Comparison of ENCODE assay signal across 1 cellular context in the genomic region with DNA sequence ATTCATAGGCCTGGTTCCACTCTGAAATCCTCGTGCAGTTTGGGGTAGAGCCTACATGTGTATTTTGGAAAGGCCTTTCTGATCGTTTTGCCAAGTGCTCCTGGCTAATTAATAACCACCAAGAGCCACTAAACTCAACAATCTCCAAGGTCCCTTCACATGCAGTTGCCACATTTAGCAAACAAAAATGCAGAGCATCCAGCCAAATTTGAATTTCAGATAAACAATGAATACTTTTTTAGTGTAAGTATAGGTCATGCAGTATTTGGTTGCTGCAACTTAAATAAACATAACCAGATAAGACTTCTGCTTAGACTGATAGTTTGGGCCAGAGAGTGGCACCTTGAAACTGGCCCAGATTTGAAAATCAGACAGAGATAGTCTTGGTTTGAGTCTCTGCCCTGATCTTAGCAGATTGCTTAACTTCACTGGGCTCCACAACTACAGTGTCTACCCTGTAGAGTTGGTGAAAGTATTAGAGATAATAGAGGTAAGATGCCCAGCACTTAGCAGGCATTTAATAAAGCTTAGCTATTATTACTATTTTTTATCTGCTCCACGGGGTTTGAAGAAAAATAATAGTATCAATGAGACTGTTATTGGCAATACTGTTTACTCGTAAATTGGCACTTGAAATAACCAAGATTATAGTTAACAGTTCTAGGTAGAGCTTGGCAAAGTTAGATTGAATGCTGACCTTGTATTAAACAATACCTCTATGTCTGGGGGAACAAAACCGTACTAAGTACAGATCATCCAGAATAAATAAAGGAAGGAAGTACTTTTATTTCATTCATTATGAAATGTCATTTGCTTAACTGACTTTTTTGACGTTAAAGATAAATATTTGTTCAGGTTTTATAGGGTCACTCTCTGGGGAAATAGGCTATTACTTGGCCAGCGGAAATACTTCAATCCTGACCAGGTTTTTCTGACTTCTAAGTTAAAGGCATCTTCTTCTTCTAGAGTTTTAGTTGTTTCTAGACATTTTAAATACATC.
TF ChIP-seq lines count a peak whose summit lies in the region.

No MANE protein-coding gene starts in this region.

TF ChIP-seq in HepG2, 621 proteins besides CTCF, POLR2A, EP300 and RAD21 (continued from another document and continues in another):
- TF ChIP-seq, protein P1, sequence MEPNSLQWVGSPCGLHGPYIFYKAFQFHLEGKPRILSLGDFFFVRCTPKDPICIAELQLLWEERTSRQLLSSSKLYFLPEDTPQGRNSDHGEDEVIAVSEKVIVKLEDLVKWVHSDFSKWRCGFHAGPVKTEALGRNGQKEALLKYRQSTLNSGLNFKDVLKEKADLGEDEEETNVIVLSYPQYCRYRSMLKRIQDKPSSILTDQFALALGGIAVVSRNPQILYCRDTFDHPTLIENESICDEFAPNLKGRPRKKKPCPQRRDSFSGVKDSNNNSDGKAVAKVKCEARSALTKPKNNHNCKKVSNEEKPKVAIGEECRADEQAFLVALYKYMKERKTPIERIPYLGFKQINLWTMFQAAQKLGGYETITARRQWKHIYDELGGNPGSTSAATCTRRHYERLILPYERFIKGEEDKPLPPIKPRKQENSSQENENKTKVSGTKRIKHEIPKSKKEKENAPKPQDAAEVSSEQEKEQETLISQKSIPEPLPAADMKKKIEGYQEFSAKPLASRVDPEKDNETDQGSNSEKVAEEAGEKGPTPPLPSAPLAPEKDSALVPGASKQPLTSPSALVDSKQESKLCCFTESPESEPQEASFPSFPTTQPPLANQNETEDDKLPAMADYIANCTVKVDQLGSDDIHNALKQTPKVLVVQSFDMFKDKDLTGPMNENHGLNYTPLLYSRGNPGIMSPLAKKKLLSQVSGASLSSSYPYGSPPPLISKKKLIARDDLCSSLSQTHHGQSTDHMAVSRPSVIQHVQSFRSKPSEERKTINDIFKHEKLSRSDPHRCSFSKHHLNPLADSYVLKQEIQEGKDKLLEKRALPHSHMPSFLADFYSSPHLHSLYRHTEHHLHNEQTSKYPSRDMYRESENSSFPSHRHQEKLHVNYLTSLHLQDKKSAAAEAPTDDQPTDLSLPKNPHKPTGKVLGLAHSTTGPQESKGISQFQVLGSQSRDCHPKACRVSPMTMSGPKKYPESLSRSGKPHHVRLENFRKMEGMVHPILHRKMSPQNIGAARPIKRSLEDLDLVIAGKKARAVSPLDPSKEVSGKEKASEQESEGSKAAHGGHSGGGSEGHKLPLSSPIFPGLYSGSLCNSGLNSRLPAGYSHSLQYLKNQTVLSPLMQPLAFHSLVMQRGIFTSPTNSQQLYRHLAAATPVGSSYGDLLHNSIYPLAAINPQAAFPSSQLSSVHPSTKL (CRISPR knock-in tag; IDR thresholded peaks at IDR 0.05) = peak; percentile 55; the same call in 1 of the 2 replicates
- TF ChIP-seq SOX6 (IDR thresholded peaks at IDR 0.05) = no peak
- peak; percentile 67; the same call in 1 of the 2 replicates for TF ChIP-seq SOX6 (CRISPR knock-in tag; IDR thresholded peaks at IDR 0.05)
- no peak for TF ChIP-seq FOXP1 (IDR thresholded peaks at IDR 0.05)
- TF ChIP-seq FOXP1 (CRISPR knock-in tag; IDR thresholded peaks at IDR 0.05) = peak; percentile 74
- TF ChIP-seq, protein P2, sequence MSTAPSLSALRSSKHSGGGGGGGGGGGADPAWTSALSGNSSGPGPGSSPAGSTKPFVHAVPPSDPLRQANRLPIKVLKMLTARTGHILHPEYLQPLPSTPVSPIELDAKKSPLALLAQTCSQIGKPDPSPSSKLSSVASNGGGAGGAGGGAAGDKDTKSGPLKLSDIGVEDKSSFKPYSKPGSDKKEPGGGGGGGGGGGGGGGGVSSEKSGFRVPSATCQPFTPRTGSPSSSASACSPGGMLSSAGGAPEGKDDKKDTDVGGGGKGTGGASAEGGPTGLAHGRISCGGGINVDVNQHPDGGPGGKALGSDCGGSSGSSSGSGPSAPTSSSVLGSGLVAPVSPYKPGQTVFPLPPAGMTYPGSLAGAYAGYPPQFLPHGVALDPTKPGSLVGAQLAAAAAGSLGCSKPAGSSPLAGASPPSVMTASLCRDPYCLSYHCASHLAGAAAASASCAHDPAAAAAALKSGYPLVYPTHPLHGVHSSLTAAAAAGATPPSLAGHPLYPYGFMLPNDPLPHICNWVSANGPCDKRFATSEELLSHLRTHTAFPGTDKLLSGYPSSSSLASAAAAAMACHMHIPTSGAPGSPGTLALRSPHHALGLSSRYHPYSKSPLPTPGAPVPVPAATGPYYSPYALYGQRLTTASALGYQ (CRISPR knock-in tag; IDR thresholded peaks at IDR 0.05) = peak; percentile 49; the same call in 1 of the 2 replicates
- TF ChIP-seq RARA (CRISPR knock-in tag; IDR thresholded peaks at IDR 0.05) = peak; percentile 46; the same call in 1 of the 2 replicates
- no peak for TF ChIP-seq RFX1 (IDR thresholded peaks at IDR 0.05)
- TF ChIP-seq ELF1 (CRISPR knock-in tag; IDR thresholded peaks at IDR 0.05) = no peak
- TF ChIP-seq, protein P3, sequence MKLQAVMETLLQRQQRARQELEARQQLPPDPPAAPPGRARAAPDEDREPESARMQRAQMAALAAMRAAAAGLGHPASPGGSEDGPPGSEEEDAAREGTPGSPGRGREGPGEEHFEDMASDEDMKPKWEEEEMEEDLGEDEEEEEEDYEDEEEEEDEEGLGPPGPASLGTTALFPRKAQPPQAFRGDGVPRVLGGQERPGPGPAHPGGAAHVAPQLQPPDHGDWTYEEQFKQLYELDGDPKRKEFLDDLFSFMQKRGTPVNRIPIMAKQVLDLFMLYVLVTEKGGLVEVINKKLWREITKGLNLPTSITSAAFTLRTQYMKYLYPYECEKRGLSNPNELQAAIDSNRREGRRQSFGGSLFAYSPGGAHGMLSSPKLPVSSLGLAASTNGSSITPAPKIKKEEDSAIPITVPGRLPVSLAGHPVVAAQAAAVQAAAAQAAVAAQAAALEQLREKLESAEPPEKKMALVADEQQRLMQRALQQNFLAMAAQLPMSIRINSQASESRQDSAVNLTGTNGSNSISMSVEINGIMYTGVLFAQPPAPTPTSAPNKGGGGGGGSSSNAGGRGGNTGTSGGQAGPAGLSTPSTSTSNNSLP (IDR thresholded peaks at IDR 0.05; ENCODE audit: low read depth, low read length) = 0 out of 2 replicates have a peak, but pooled peaks have one; percentile 16
- TF ChIP-seq HDAC2 (CRISPR knock-in tag; IDR thresholded peaks at IDR 0.05) = peak; percentile 63; the same call in 1 of the 2 replicates
- TF ChIP-seq, protein P4, sequence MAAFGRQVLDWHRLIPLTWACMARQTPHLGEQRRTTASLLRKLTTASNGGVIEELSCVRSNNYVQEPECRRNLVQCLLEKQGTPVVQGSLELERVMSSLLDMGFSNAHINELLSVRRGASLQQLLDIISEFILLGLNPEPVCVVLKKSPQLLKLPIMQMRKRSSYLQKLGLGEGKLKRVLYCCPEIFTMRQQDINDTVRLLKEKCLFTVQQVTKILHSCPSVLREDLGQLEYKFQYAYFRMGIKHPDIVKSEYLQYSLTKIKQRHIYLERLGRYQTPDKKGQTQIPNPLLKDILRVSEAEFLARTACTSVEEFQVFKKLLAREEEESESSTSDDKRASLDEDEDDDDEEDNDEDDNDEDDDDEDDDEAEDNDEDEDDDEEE (CRISPR knock-in tag; IDR thresholded peaks at IDR 0.05) = no peak
- no peak for TF ChIP-seq POLR2AphosphoS5 (IDR thresholded peaks at IDR 0.05; ENCODE audit: low read depth, low read length)
- TF ChIP-seq ZNF737 (CRISPR knock-in tag; IDR thresholded peaks at IDR 0.05; ENCODE audit: borderline replicate concordance) = no peak
- TF ChIP-seq, protein P5, sequence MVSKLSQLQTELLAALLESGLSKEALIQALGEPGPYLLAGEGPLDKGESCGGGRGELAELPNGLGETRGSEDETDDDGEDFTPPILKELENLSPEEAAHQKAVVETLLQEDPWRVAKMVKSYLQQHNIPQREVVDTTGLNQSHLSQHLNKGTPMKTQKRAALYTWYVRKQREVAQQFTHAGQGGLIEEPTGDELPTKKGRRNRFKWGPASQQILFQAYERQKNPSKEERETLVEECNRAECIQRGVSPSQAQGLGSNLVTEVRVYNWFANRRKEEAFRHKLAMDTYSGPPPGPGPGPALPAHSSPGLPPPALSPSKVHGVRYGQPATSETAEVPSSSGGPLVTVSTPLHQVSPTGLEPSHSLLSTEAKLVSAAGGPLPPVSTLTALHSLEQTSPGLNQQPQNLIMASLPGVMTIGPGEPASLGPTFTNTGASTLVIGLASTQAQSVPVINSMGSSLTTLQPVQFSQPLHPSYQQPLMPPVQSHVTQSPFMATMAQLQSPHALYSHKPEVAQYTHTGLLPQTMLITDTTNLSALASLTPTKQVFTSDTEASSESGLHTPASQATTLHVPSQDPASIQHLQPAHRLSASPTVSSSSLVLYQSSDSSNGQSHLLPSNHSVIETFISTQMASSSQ (IDR thresholded peaks at IDR 0.05; ENCODE audit: low read depth) = peak; percentile 83
- TF ChIP-seq, protein P5 (CRISPR knock-in tag; IDR thresholded peaks at IDR 0.05; ENCODE audit: borderline replicate concordance) = peak; percentile 88
- no peak for TF ChIP-seq NONO (IDR thresholded peaks at IDR 0.05)
- 0 out of 2 replicates have a peak, but pooled peaks have one; percentile 21 for TF ChIP-seq NONO (CRISPR knock-in tag; conservative IDR thresholded peaks at IDR 0.05)
- peak; percentile 40; the same call in 1 of the 2 replicates for TF ChIP-seq MIXL1 (CRISPR knock-in tag; IDR thresholded peaks at IDR 0.05)
- TF ChIP-seq ZNF768 (CRISPR knock-in tag; IDR thresholded peaks at IDR 0.05) = no peak
- no peak for TF ChIP-seq ZBTB3 (CRISPR knock-in tag; IDR thresholded peaks at IDR 0.05; ENCODE audit: borderline replicate concordance, low read depth)
- no peak for TF ChIP-seq STAT5B (CRISPR knock-in tag; IDR thresholded peaks at IDR 0.05)
- peak; percentile 29; the same call in 1 of the 2 replicates for TF ChIP-seq NR2C2 (CRISPR knock-in tag; IDR thresholded peaks at IDR 0.05; ENCODE audit: borderline replicate concordance)
- TF ChIP-seq, protein P6, sequence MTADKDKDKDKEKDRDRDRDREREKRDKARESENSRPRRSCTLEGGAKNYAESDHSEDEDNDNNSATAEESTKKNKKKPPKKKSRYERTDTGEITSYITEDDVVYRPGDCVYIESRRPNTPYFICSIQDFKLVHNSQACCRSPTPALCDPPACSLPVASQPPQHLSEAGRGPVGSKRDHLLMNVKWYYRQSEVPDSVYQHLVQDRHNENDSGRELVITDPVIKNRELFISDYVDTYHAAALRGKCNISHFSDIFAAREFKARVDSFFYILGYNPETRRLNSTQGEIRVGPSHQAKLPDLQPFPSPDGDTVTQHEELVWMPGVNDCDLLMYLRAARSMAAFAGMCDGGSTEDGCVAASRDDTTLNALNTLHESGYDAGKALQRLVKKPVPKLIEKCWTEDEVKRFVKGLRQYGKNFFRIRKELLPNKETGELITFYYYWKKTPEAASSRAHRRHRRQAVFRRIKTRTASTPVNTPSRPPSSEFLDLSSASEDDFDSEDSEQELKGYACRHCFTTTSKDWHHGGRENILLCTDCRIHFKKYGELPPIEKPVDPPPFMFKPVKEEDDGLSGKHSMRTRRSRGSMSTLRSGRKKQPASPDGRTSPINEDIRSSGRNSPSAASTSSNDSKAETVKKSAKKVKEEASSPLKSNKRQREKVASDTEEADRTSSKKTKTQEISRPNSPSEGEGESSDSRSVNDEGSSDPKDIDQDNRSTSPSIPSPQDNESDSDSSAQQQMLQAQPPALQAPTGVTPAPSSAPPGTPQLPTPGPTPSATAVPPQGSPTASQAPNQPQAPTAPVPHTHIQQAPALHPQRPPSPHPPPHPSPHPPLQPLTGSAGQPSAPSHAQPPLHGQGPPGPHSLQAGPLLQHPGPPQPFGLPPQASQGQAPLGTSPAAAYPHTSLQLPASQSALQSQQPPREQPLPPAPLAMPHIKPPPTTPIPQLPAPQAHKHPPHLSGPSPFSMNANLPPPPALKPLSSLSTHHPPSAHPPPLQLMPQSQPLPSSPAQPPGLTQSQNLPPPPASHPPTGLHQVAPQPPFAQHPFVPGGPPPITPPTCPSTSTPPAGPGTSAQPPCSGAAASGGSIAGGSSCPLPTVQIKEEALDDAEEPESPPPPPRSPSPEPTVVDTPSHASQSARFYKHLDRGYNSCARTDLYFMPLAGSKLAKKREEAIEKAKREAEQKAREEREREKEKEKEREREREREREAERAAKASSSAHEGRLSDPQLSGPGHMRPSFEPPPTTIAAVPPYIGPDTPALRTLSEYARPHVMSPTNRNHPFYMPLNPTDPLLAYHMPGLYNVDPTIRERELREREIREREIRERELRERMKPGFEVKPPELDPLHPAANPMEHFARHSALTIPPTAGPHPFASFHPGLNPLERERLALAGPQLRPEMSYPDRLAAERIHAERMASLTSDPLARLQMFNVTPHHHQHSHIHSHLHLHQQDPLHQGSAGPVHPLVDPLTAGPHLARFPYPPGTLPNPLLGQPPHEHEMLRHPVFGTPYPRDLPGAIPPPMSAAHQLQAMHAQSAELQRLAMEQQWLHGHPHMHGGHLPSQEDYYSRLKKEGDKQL (CRISPR knock-in tag; IDR thresholded peaks at IDR 0.05; ENCODE audit: low read depth) = peak; percentile 78
- no peak for TF ChIP-seq HMGA1 (CRISPR knock-in tag; conservative IDR thresholded peaks at IDR 0.05)
- TF ChIP-seq, protein P7, sequence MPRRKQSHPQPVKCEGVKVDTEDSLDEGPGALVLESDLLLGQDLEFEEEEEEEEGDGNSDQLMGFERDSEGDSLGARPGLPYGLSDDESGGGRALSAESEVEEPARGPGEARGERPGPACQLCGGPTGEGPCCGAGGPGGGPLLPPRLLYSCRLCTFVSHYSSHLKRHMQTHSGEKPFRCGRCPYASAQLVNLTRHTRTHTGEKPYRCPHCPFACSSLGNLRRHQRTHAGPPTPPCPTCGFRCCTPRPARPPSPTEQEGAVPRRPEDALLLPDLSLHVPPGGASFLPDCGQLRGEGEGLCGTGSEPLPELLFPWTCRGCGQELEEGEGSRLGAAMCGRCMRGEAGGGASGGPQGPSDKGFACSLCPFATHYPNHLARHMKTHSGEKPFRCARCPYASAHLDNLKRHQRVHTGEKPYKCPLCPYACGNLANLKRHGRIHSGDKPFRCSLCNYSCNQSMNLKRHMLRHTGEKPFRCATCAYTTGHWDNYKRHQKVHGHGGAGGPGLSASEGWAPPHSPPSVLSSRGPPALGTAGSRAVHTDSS (CRISPR knock-in tag; conservative IDR thresholded peaks at IDR 0.05) = no peak
- no peak for TF ChIP-seq PAF1 (CRISPR knock-in tag; IDR thresholded peaks at IDR 0.05)
- TF ChIP-seq ZNF530 (CRISPR knock-in tag; IDR thresholded peaks at IDR 0.05; ENCODE audit: low read depth) = no peak
- TF ChIP-seq TBX3 (IDR thresholded peaks at IDR 0.05; ENCODE audit: borderline replicate concordance) = peak; percentile 36; the same call in 1 of the 2 replicates
- no peak for TF ChIP-seq RFX5 (IDR thresholded peaks at IDR 0.05; ENCODE audit: low read depth, low read length)
- TF ChIP-seq FOXJ3 (CRISPR knock-in tag; IDR thresholded peaks at IDR 0.05; ENCODE audit: borderline replicate concordance) = 0 out of 2 replicates have a peak, but pooled peaks have one; percentile 44
- TF ChIP-seq IKZF1 (IDR thresholded peaks at IDR 0.05) = no peak
- TF ChIP-seq MED13 (CRISPR knock-in tag; IDR thresholded peaks at IDR 0.05) = no peak
- no peak for TF ChIP-seq ZNF709 (CRISPR knock-in tag; IDR thresholded peaks at IDR 0.05)
